ENCODE assay signal across 8 cellular contexts in the genomic region with DNA sequence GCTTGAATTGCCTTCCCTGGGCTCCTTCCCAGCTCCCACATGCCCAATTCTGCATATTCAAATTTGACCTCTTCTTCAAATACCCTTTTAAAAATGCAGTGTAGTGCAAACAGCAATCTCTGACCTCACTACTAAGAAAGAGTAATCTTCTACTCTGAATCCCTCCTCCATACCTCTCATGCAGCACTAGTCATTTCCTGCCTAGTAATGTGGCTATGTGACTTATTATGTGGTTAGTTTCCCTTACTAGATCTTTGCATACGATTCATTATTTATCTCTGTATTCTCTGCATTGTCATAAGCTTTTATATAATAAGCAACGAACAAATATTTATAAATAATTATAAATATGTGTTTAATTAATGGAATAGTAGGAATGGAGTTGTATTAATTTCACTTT. TPM values are rescaled to one million over a fixed set of nuclear protein-coding genes. Genes with fewer than 3 reads are reported as not detected.
DNase-seq lines count a peak whose midpoint lies in the region; ATAC-seq and TF ChIP-seq lines count a peak whose summit lies in the region.

No MANE protein-coding gene starts in this region.

- H3K27me3 ChIP-seq in BLaER1 treated with 17β-estradiol and CSF1 and Interleukin-3, amounts not matched to agents 10 nM and 100 nM = no peaks in the 10 kb centered on the region
- H3K27me3 ChIP-seq in body of pancreas = no peaks in the 10 kb centered on the region

- peaks cover 0 to 15% (median 0%) of the 10 kb centered on the region in 11 experiments; a peak in 11 of 22 replicates for H3K9me3 ChIP-seq in BLaER1 treated with 17β-estradiol and CSF1 and Interleukin-3, amounts not matched to agents 10 nM and 100 nM (replicated peaks in 1 of 11)
- no peaks in the 10 kb centered on the region for H3K9me3 ChIP-seq in body of pancreas

- H4K20me1 ChIP-seq in BLaER1 treated with 17β-estradiol and CSF1 and Interleukin-3, amounts not matched to agents 10 nM and 100 nM = no peaks in the 10 kb centered on the region

- peaks cover 0 to 29% (median 4%) of the 10 kb centered on the region in 10 experiments; a peak in 9 of 20 replicates for H3K4me1 ChIP-seq in BLaER1 treated with 17β-estradiol and CSF1 and Interleukin-3, amounts not matched to agents 10 nM and 100 nM
- H3K4me1 ChIP-seq in body of pancreas = no peaks in the 10 kb centered on the region

- peak overlapping the region in 6 of 11 experiments; percentile 27 to 75 (median 58); a peak in 11 of 22 replicates for H3K4me2 ChIP-seq in BLaER1 treated with 17β-estradiol and CSF1 and Interleukin-3, amounts not matched to agents 10 nM and 100 nM

- 0 out of 22 replicates have a peak overlapping the region, but pooled peaks of 1 of the 11 experiments have one; percentile 38 for H3K9ac ChIP-seq in BLaER1 treated with 17β-estradiol and CSF1 and Interleukin-3, amounts not matched to agents 10 nM and 100 nM

- peak; percentile 91 for DNase-seq in RKO (ENCODE audit: low spot score)
- peak; percentile 34 for DNase-seq in fibroblast of villous mesenchyme (ENCODE audit: low read depth)
- DNase-seq in amygdala (lab: John Stamatoyannopoulos, UW) = no peak
- DNase-seq in left colon = no peak
- no peak for DNase-seq in body of pancreas

- no peak for TF ChIP-seq POLR2A in body of pancreas (IDR thresholded peaks at IDR 0.05)

- H3K4me3 ChIP-seq in BLaER1 treated with 17β-estradiol and CSF1 and Interleukin-3, amounts not matched to agents 10 nM and 100 nM = no peak overlapping the region; a peak in 1 of 20 replicates
- H3K4me3 ChIP-seq in fibroblast of villous mesenchyme (ENCODE audit: low read depth, low read length) (no peak overlapping the region), body of pancreas (no peak overlapping the region)

- ATAC-seq in GM19025 (IDR thresholded peaks at IDR 0.05; ENCODE audit: low read depth, unreplicated experiment) = peak; percentile 90
- peak; percentile 91 for ATAC-seq in HG03097 (IDR thresholded peaks at IDR 0.05; ENCODE audit: low FRiP score, unreplicated experiment)
- ATAC-seq in left colon = no peak
- no peak for ATAC-seq in body of pancreas

- WGBS in body of pancreas, 2 donors = 59 to 72% methylated on average over 2 of the region's 2 CpGs

- H3K27ac ChIP-seq in BLaER1 treated with 17β-estradiol and CSF1 and Interleukin-3, amounts not matched to agents 10 nM and 100 nM = peak overlapping the region in 2 of 11 experiments; percentile 27 to 42; a peak in 3 of 22 replicates
- H3K27ac ChIP-seq in body of pancreas = no peak overlapping the region

- intact Hi-C loops in left colon (cut with DNase I, micrococcal nuclease) = no loop called here
- intact Hi-C loops in body of pancreas (cut with DNase I) = no loop called here

- TF ChIP-seq CTCF in fibroblast of villous mesenchyme (IDR thresholded peaks at IDR 0.05; ENCODE audit: insufficient read depth, low read depth, low read length) (no peak), body of pancreas (IDR thresholded peaks at IDR 0.05) (no peak)

- no peaks in the 10 kb centered on the region for H3K36me3 ChIP-seq in BLaER1 treated with 17β-estradiol and CSF1 and Interleukin-3, amounts not matched to agents 10 nM and 100 nM
- H3K36me3 ChIP-seq in body of pancreas (replicated peaks in 1 of 2; ENCODE audit: insufficient read depth in 1 of 2, low read depth in 2 of 2) = no peaks in the 10 kb centered on the region

RNA-seq across cellular contexts. Expression of gene VPS54, which starts 17.1 kb away (rescaled TPM):
- 22.2 and 32.0 TPM in 2 replicates for total RNA-seq in fibroblast of villous mesenchyme
- 10 to 100 TPM; 20.9 to 21.2 TPM for total RNA-seq in left colon
- total RNA-seq in body of pancreas = 10 to 100 TPM; 17.8 to 22.8 TPM

Comparison
In these comparisons a context has a peak if more than half of its experiments do, and no peak if none do; other contexts are left out.
1. ATAC-seq: peak in GM19025 (single experiment) and HG03097 (single experiment); none in left colon (single experiment) and body of pancreas (single experiment).
2. DNase-seq: peak in RKO (single experiment) and fibroblast of villous mesenchyme (single experiment); none in amygdala (0 of 56), left colon (0 of 2) and body of pancreas (0 of 4).